8 cellular contexts compared by ENCODE assay signal in genomic region chr17:46191332-46192210, GRCh38. TPM values are rescaled to one million over a fixed set of nuclear protein-coding genes. Genes with fewer than 3 reads are reported as not detected.
DNase-seq lines count a peak whose midpoint lies in the region; ATAC-seq and TF ChIP-seq lines count a peak whose summit lies in the region.

No MANE protein-coding gene starts in this region.

- H3K27me3 ChIP-seq in heart right ventricle: no peaks in the 10 kb centered on the region
- H3K27me3 ChIP-seq in esophagus squamous epithelium: no peaks in the 10 kb centered on the region

- peak overlapping the region; percentile 96 to 98 (median 97) for H3K4me3 Mint-ChIP-seq in nephron

- H3K27me3 Mint-ChIP-seq in nephron (ENCODE audit: low read depth): no peaks in the 10 kb centered on the region

- no peaks in the 10 kb centered on the region for H3K9me3 Mint-ChIP-seq in nephron

- intact Hi-C loops in heart right ventricle (cut with DNase I): loop anchor here in 8 of 10 donors (2.0 to 5.0 kb wide), 7 partner anchors 34 to 189 kb away; no protein-coding TSS in a partner anchor
- intact Hi-C loops in Right ventricle myocardium superior (cut with DNase I): no loop called here
- intact Hi-C loops in esophagus squamous epithelium (cut with DNase I): loop anchor here (5.0 to 10.0 kb wide), 2 partner anchors 83 to 149 kb away; no protein-coding TSS in a partner anchor

- H3K9me3 ChIP-seq in heart right ventricle (no peaks in the 10 kb centered on the region), esophagus squamous epithelium (no peaks in the 10 kb centered on the region)

- DNase-seq in heart right ventricle (no peak), Right ventricle myocardium superior (no peak), NCI-H1105 treated with DMSO at 0.1 percent for 48 hours (lab: John Stamatoyannopoulos, UW) (peak; percentile 59), esophagus squamous epithelium (lab: John Stamatoyannopoulos, UW) (no peak)

- 0% methylated on average over 21 of the region's 21 CpGs for whole genome bisulfite sequencing in heart right ventricle, 2 donors
- 0 to 1% methylated on average over 21 of the region's 21 CpGs for WGBS in esophagus squamous epithelium, 2 donors

- H3K36me3 ChIP-seq in heart right ventricle (no peaks in the 10 kb centered on the region), esophagus squamous epithelium (peaks cover 0 to 3% (median 0%) of the 10 kb centered on the region in 3 donors)

- peak overlapping the region; percentile 49 to 96 (median 86) for H3K4me3 ChIP-seq in heart right ventricle
- peak overlapping the region; percentile 78 to 100 (median 90) for H3K4me3 ChIP-seq in esophagus squamous epithelium

- ATAC-seq in heart right ventricle: no peak
- ATAC-seq in Right ventricle myocardium superior (ENCODE audit: poor library complexity): no peak
- no peak for ATAC-seq in HG03460 (IDR thresholded peaks at IDR 0.05; ENCODE audit: unreplicated experiment)
- ATAC-seq in HG03196 (IDR thresholded peaks at IDR 0.05; ENCODE audit: unreplicated experiment): no peak

- H3K4me1 ChIP-seq in heart right ventricle: peaks cover 21 to 69% (median 59%) of the 10 kb centered on the region in 9 donors
- H3K4me1 ChIP-seq in esophagus squamous epithelium: peaks cover 11 to 67% (median 47%) of the 10 kb centered on the region in 3 donors

- H3K27ac ChIP-seq in heart right ventricle: peak overlapping the region; percentile 98 to 100 (median 100)
- H3K27ac ChIP-seq in VCaP: peak overlapping the region; percentile 100
- H3K27ac ChIP-seq in esophagus squamous epithelium: peak overlapping the region; percentile 98 to 100 (median 100)

- TF ChIP-seq POLR2A in esophagus squamous epithelium (IDR thresholded peaks at IDR 0.05): no peak

- TF ChIP-seq CTCF in heart right ventricle (IDR thresholded peaks at IDR 0.05) (no peak), VCaP (conservative IDR thresholded peaks at IDR 0.05) (no peak), esophagus squamous epithelium (IDR thresholded peaks at IDR 0.05) (no peak), nephron (IDR thresholded peaks at IDR 0.05; ENCODE audit: unreplicated experiment in 3 of 3) (no peak)

- H3K27ac Mint-ChIP-seq in nephron: peak overlapping the region; percentile 99 to 100 (median 100)

- H3K36me3 Mint-ChIP-seq in nephron (ENCODE audit: low read depth): no peaks in the 10 kb centered on the region

- H3K4me1 Mint-ChIP-seq in nephron: peaks cover 51% of the 10 kb centered on the region

RNA-seq across cellular contexts. Expression of gene KANSL1, which starts 1.7 kb away (rescaled TPM):
- total RNA-seq in heart right ventricle: 10 to 100 TPM; 32.5 to 52.5 (median 42.5) TPM
- polyA plus RNA-seq in heart right ventricle: 10 to 100 TPM in 1 of 2 donors, 1 to 10 TPM in 1; 8.2 to 22.8 TPM
- 25.1 TPM for total RNA-seq in Right ventricle myocardium superior
- 10 to 100 TPM; 31.0 to 79.0 (median 51.8) TPM for total RNA-seq in esophagus squamous epithelium
